Comparison of ENCODE assay signal across 1 cellular context in the genomic region with DNA sequence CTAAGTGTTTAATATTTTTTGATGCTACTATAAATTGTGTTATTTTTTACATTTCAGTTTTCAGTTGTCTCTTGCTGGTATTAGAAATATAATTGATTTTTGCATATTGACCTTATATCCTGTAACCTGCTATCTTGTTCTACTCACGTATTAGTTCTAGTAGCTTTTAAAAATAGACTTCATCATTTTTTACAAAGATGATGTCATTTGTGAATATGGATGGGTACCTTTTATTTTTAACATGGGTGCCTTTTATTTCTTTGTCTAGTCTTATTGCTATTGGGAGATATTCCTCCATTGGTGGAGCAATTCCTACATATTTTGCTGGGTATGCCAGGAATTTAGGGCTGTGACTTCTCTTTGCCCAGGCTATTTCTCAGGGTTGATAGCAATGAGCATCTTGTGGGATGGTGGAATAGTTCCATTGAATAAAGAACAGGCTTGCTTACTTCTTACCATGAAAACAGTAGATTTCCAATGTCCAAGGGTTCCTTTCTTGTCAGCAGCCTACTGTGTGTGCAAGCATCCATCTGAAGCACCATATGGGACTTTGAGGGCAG.
TF ChIP-seq lines count a peak whose summit lies in the region.

No MANE protein-coding gene starts in this region.

TF ChIP-seq in HEK293, 187 proteins besides CTCF, POLR2A, EP300 and RAD21:
- TF ChIP-seq PRDM10 (tag by site-specific recombination; IDR thresholded peaks at IDR 0.05) (no peak), ZNF121 (tag by site-specific recombination; IDR thresholded peaks at IDR 0.05) (no peak), ATF2 (tag by site-specific recombination; IDR thresholded peaks at IDR 0.05; ENCODE audit: low read depth) (peak; percentile 80)
